ENCODE assay signal across 24 cellular contexts in the genomic region with DNA sequence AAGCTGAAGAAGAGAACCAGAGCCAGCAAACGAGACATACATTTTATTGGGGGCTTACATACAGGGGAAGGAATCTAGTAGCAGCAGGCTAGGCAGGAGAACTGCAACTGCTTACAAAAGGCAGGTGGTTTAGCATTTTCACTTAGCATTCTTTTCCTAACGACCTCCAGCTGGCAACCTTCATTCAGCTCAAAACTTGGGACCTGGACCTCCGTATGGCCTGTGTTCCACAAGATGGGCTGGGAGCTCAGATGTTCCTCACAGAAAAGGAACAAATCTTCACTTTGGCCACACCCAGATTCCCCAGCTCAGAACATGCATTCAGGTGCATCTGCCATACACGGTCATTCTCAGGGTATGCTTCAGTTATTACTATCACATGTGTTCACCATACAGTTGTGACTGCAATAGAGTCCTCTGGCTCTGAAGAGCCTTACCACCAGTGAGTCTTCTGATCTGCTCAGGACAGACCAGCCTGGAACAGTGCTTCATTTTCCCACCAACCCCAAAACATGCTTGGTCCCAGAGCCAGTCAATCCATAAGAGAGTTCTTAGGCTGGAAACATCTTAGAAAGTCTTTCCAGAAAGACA. TPM values are rescaled to one million over a fixed set of nuclear protein-coding genes. Genes with fewer than 3 reads are reported as not detected.
DNase-seq lines count a peak whose midpoint lies in the region; ATAC-seq and TF ChIP-seq lines count a peak whose summit lies in the region.
"Had no signal": no experiment of that assay in that cellular context is flagged by ENCODE, and none has a peak within 500 bp of the region (broad histone marks: within the 10 kb centered on the region; RNA-seq: fewer than 3 reads in every experiment).

No MANE protein-coding gene starts in this region.

- H3K9ac ChIP-seq in Karpas-422 (ENCODE audit: low read length): no peak overlapping the region
- H3K9ac ChIP-seq: BLaER1 treated with 17β-estradiol and CSF1 and Interleukin-3, amounts not matched to agents 10 nM and 100 nM had no signal

- H3K36me3 ChIP-seq in Karpas-422 (ENCODE audit: insufficient read depth, low read length): no peaks in the 10 kb centered on the region
- H3K36me3 ChIP-seq: ascending aorta; BLaER1 treated with 17β-estradiol and CSF1 and Interleukin-3, amounts not matched to agents 10 nM and 100 nM; stomach had no signal

- H3K27me3 Mint-ChIP-seq in activated T-cell treated with anti-CD3 and anti-CD28 coated beads, Interleukin-2, amount 50 U/mL, for 72 hours (ENCODE audit: low read depth): peaks cover 5% of the 10 kb centered on the region

- ATAC-seq in activated T-cell treated with anti-CD3 and anti-CD28 coated beads, Interleukin-2, amount 50 U/mL, for 72 hours (replicated peaks in 1 of 2): peak; percentile 36 to 44
- ATAC-seq in HG02623 (IDR thresholded peaks at IDR 0.05; ENCODE audit: unreplicated experiment) (peak; percentile 34), HG02973 (IDR thresholded peaks at IDR 0.05; ENCODE audit: unreplicated experiment) (no peak)
- peak; percentile 54 for ATAC-seq in stimulated activated effector memory CD8-positive, alpha-beta T cell treated with anti-CD3 and anti-CD28 coated beads, Interleukin-12 subunit alpha, Interleukin-12 subunit beta, amount 100 ng/mL, for 72 hours
- ATAC-seq: PC-3 had no signal

- no peak overlapping the region for H3K27ac ChIP-seq in Karpas-422 (ENCODE audit: low read length)
- H3K27ac ChIP-seq: ascending aorta; BLaER1 treated with 17β-estradiol and CSF1 and Interleukin-3, amounts not matched to agents 10 nM and 100 nM; SK-N-MC; stomach had no signal

- H3K4me1 Mint-ChIP-seq in activated T-cell treated with anti-CD3 and anti-CD28 coated beads, Interleukin-2, amount 50 U/mL, for 72 hours (ENCODE audit: low read depth): peaks cover 20% of the 10 kb centered on the region
- peaks cover 17% of the 10 kb centered on the region for H3K4me1 Mint-ChIP-seq in stimulated activated effector memory CD8-positive, alpha-beta T cell treated with anti-CD3 and anti-CD28 coated beads, Interleukin-12 subunit alpha, Interleukin-12 subunit beta, amount 100 ng/mL, for 72 hours
- H3K4me1 Mint-ChIP-seq: nephron progenitor cell had no signal

- no peaks in the 10 kb centered on the region for H3K27me3 ChIP-seq in Karpas-422 (ENCODE audit: low read length)
- H3K27me3 ChIP-seq: ascending aorta; BLaER1 treated with 17β-estradiol and CSF1 and Interleukin-3, amounts not matched to agents 10 nM and 100 nM; stomach had no signal

- no peaks in the 10 kb centered on the region for H3K9me2 ChIP-seq in Karpas-422 (replicated peaks; ENCODE audit: insufficient read depth, low read length)

- no peaks in the 10 kb centered on the region for H4K20me1 ChIP-seq in Karpas-422 (ENCODE audit: insufficient read depth, low read depth, low read length)
- H4K20me1 ChIP-seq: BLaER1 treated with 17β-estradiol and CSF1 and Interleukin-3, amounts not matched to agents 10 nM and 100 nM had no signal

- H3K9me3 ChIP-seq in Karpas-422 (ENCODE audit: low read length): no peaks in the 10 kb centered on the region
- H3K9me3 ChIP-seq: ascending aorta; BLaER1 treated with 17β-estradiol and CSF1 and Interleukin-3, amounts not matched to agents 10 nM and 100 nM; stomach had no signal

- H2AFZ ChIP-seq in Karpas-422 (ENCODE audit: low read length): no peak overlapping the region; the same call in 1 of the 2 replicates

- no peaks in the 10 kb centered on the region for H3K36me3 Mint-ChIP-seq in activated T-cell treated with anti-CD3 and anti-CD28 coated beads, Interleukin-2, amount 50 U/mL, for 72 hours (ENCODE audit: insufficient read depth in 2 of 2)
- H3K36me3 Mint-ChIP-seq in stimulated activated effector memory CD8-positive, alpha-beta T cell treated with anti-CD3 and anti-CD28 coated beads, Interleukin-12 subunit alpha, Interleukin-12 subunit beta, amount 100 ng/mL, for 72 hours: no peaks in the 10 kb centered on the region

- peak overlapping the region; percentile 30 for H3K4me2 ChIP-seq in Karpas-422 (ENCODE audit: low read depth, low read length, poor library complexity, severe bottlenecking)
- H3K4me2 ChIP-seq: BLaER1 treated with 17β-estradiol and CSF1 and Interleukin-3, amounts not matched to agents 10 nM and 100 nM had no signal

- H3K79me2 ChIP-seq in Karpas-422 (ENCODE audit: low read length): no peaks in the 10 kb centered on the region

- no peak overlapping the region for H3K4me3 ChIP-seq in Karpas-422 (ENCODE audit: low read length)
- H3K4me3 ChIP-seq: ascending aorta; BLaER1 treated with 17β-estradiol and CSF1 and Interleukin-3, amounts not matched to agents 10 nM and 100 nM; SK-N-MC; stomach had no signal

- H3K27ac Mint-ChIP-seq in activated T-cell treated with anti-CD3 and anti-CD28 coated beads, Interleukin-2, amount 50 U/mL, for 72 hours: no peak overlapping the region
- no peak overlapping the region for H3K27ac Mint-ChIP-seq in stimulated activated effector memory CD8-positive, alpha-beta T cell treated with anti-CD3 and anti-CD28 coated beads, Interleukin-12 subunit alpha, Interleukin-12 subunit beta, amount 100 ng/mL, for 72 hours
- H3K27ac Mint-ChIP-seq: activated naive CD4-positive, alpha-beta T cell treated with anti-CD3 and anti-CD28 coated beads for 36 hours; nephron progenitor cell had no signal

- in situ Hi-C loops in GM13976 (cut with MboI; ENCODE audit: low sequenced_read_pairs, unreplicated experiment): no loop called here

- H3K4me3 Mint-ChIP-seq in activated T-cell treated with anti-CD3 and anti-CD28 coated beads, Interleukin-2, amount 50 U/mL, for 72 hours: no peak overlapping the region
- H3K4me3 Mint-ChIP-seq in stimulated activated effector memory CD8-positive, alpha-beta T cell treated with anti-CD3 and anti-CD28 coated beads, Interleukin-12 subunit alpha, Interleukin-12 subunit beta, amount 100 ng/mL, for 72 hours: no peak overlapping the region
- H3K4me3 Mint-ChIP-seq: activated naive CD4-positive, alpha-beta T cell treated with anti-CD3 and anti-CD28 coated beads for 36 hours; nephron progenitor cell had no signal

- TF ChIP-seq CTCF in GM13976 (IDR thresholded peaks at IDR 0.05; ENCODE audit: borderline replicate concordance, control extremely low read depth, extremely low read depth, insufficient read depth, missing control alignments): no peak

- H3K9me3 Mint-ChIP-seq in activated T-cell treated with anti-CD3 and anti-CD28 coated beads, Interleukin-2, amount 50 U/mL, for 72 hours: no peaks in the 10 kb centered on the region
- H3K9me3 Mint-ChIP-seq in stimulated activated effector memory CD8-positive, alpha-beta T cell treated with anti-CD3 and anti-CD28 coated beads, Interleukin-12 subunit alpha, Interleukin-12 subunit beta, amount 100 ng/mL, for 72 hours: no peaks in the 10 kb centered on the region
- H3K9me3 Mint-ChIP-seq: activated naive CD4-positive, alpha-beta T cell treated with anti-CD3 and anti-CD28 coated beads for 36 hours; nephron progenitor cell had no signal

- peaks cover 21% of the 10 kb centered on the region for H3K4me1 ChIP-seq in Karpas-422 (ENCODE audit: low read length)
- H3K4me1 ChIP-seq: ascending aorta, stomach had no signal

- DNase-seq in activated T-cell treated with anti-CD3 and anti-CD28 coated beads, Interleukin-2, amount 50 U/mL, for 72 hours: no peak
- no peak for DNase-seq in activated T-cell treated with anti-CD3 and anti-CD28 coated beads, Interleukin-2, amount 50 U/mL, for 1 hour
- DNase-seq in Karpas-422 (no peak), GM13976 (ENCODE audit: low spot score) (no peak)
- DNase-seq in stimulated activated effector memory CD8-positive, alpha-beta T cell treated with anti-CD3 and anti-CD28 coated beads, Interleukin-12 subunit alpha, Interleukin-12 subunit beta, amount 100 ng/mL, for 72 hours (ENCODE audit: low spot score in 2 of 2): no peak
- no peak for DNase-seq in activated CD8-positive, alpha-beta memory T cell treated with anti-CD3 and anti-CD28 coated beads, Interleukin-2, amount 50 U/mL, for 48 hours
- DNase-seq: activated CD4-positive, alpha-beta T cell treated with anti-CD3 and anti-CD28 coated beads for 1 hour; activated naive CD4-positive, alpha-beta T cell treated with anti-CD3 and anti-CD28 coated beads for 36 hours; DMS153; hippocampal formation; KBM-7; kidney glomerular epithelial cell; NCI-H1048; NCI-H2081 treated with DMSO at 0.1 percent for 48 hours; NCI-H524 treated with DMSO at 0.1 percent for 48 hours; nephron progenitor cell; PC-3; stomach; T1000 had no signal

RNA-seq across cellular contexts. Expression of a gene that starts 29.6 kb away (rescaled TPM):
- total RNA-seq in activated T-cell treated with anti-CD3 and anti-CD28 coated beads, Interleukin-2, amount 50 U/mL, for 72 hours: 10 to 100 TPM; 21.6 to 33.2 TPM
- 29.7 and 34.5 TPM in 2 replicates for total RNA-seq in Karpas-422 (2014; rRNA removed; shearing (Covaris generic); ENCODE audit: low replicate concordance)

RNA-seq across cellular contexts. Expression of a gene that starts 56.8 kb away (rescaled TPM):
- 1 to 10 TPM; 4.2 to 5.0 TPM for total RNA-seq in activated T-cell treated with anti-CD3 and anti-CD28 coated beads, Interleukin-2, amount 50 U/mL, for 72 hours
- total RNA-seq in Karpas-422 (2014; rRNA removed; shearing (Covaris generic); ENCODE audit: low replicate concordance): 0.14 and 0.60 TPM in 2 replicates
